In the genomic region with DNA sequence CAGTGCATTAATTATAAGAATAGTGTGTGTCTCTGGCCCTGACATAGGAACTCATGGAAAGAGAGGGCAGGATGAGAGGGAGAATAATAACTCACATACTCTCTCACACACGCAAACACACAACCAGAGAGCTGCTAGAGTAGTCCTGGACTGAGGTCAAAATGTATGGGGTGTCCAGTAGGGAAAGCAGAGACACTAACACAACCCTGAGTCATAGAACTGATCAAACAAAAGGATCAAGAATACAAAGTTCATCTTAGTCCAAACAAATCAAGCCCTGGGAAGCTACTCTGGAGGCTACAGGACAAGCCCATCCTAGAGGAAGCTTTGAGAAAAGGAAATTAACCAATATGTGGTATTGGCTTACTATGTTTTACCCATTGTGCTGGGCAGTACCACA, we compare ENCODE assay signal across 21 cellular contexts.
"Had no signal": no experiment of that assay in that cellular context is flagged by ENCODE, and none has a peak within 500 bp of the region (broad histone marks: within the 10 kb centered on the region; RNA-seq: fewer than 3 reads in every experiment).

No MANE protein-coding gene starts in this region.

- H3K4me3 ChIP-seq: breast epithelium had no signal

- H3K27me3 ChIP-seq: breast epithelium had no signal

- H3K4me1 ChIP-seq: breast epithelium had no signal

- FAIRE-seq: RCC 7860 had no signal

- H3K27ac ChIP-seq: breast epithelium had no signal

- ATAC-seq: activated CD8-positive, alpha-beta T cell treated with anti-CD3 and anti-CD28 coated beads, Interleukin-2, amount 10 ng/mL, durations not matched to agents 7 days and 5 days; T-helper 17 cell; WTC11 had no signal

- H3K36me3 ChIP-seq: breast epithelium had no signal

- DNase-seq: activated CD4-positive, alpha-beta T cell treated with anti-CD3 and anti-CD28 coated beads for 48 hours; activated CD4-positive, alpha-beta T cell treated with anti-CD3 and anti-CD28 coated beads, Interleukin-2, amount 50 U/mL, for 4 hours; activated CD4-positive, CD25-positive, alpha-beta regulatory T cell treated with anti-CD3 and anti-CD28 coated beads, Interleukin-2, amount 50 U/mL, for 72 hours; activated CD8-positive, alpha-beta memory T cell treated with anti-CD3 and anti-CD28 coated beads, Interleukin-2, amount 50 U/mL, for 48 hours; activated CD8-positive, alpha-beta T cell treated with anti-CD3 and anti-CD28 coated beads, Interleukin-2, amount 10 ng/mL, durations not matched to agents 7 days and 5 days; activated T-cell treated with anti-CD3 and anti-CD28 coated beads, Interleukin-2, amount 50 U/mL, for 1 hour; aorta; caudate nucleus; MV-4-11; NCI-H1092 treated with DMSO at 0.1 percent for 48 hours; NCI-H1417 treated with DMSO at 0.1 percent for 48 hours; NCI-H1694; NCI-H2081; NCI-H510A treated with DMSO at 0.1 percent for 48 hours; NCI-H69; SHP77; T-helper 17 cell; T-helper 9 cell had no signal
